ENCODE assay signal across 28 cellular contexts in genomic region chr4:151561551-151562256, GRCh38.
DNase-seq lines count a peak whose midpoint lies in the region; ATAC-seq and TF ChIP-seq lines count a peak whose summit lies in the region.
"Had no signal": no experiment of that assay in that cellular context is flagged by ENCODE, and none has a peak within 500 bp of the region (broad histone marks: within the 10 kb centered on the region; RNA-seq: fewer than 3 reads in every experiment).

No MANE protein-coding gene starts in this region.

- H3K27ac ChIP-seq in C4-2B (peak overlapping the region; percentile 26; the same call in 1 of the 2 replicates), HEK293 (ENCODE audit: extremely low read depth, low read depth, low read length) (no peak overlapping the region)
- no peak overlapping the region for H3K27ac ChIP-seq in naive thymus-derived CD4-positive, alpha-beta T cell (ENCODE audit: low read depth, low read length)
- H3K27ac ChIP-seq: A549, ascending aorta, esophagus squamous epithelium, ovary, RWPE1 had no signal

- H3K36me3 ChIP-seq in HEK293 (ENCODE audit: control insufficient read depth in 2 of 2, insufficient read depth in 1 of 2, low read length in 2 of 2) (no peaks in the 10 kb centered on the region), mucosa of descending colon (ENCODE audit: low read depth) (no peaks in the 10 kb centered on the region)
- no peaks in the 10 kb centered on the region for H3K36me3 ChIP-seq in naive thymus-derived CD4-positive, alpha-beta T cell (ENCODE audit: control insufficient read depth in 2 of 3, insufficient read depth in 3 of 3, low read length in 3 of 3)
- H3K36me3 ChIP-seq: ascending aorta, esophagus squamous epithelium, ovary had no signal

- H3K27ac Mint-ChIP-seq in naive thymus-derived CD4-positive, alpha-beta T cell: no peak overlapping the region
- H3K27ac Mint-ChIP-seq: activated B cell treated with CpG ODN at 0.5 μM for 24 hours; activated CD8-positive, alpha-beta memory T cell treated with anti-CD3 and anti-CD28 coated beads, Interleukin-2, amount 10 ng/mL, durations not matched to agents 7 days and 5 days; activated naive CD8-positive, alpha-beta T cell treated with anti-CD3 and anti-CD28 coated beads, Interleukin-2, amount 10 ng/mL, durations not matched to agents 7 days and 5 days; B cell had no signal

- H3K9me3 ChIP-seq in HEK293 (ENCODE audit: control insufficient read depth, insufficient read depth, low read depth, low read length) (no peaks in the 10 kb centered on the region), mucosa of descending colon (no peaks in the 10 kb centered on the region)
- no peaks in the 10 kb centered on the region for H3K9me3 ChIP-seq in naive thymus-derived CD4-positive, alpha-beta T cell (ENCODE audit: control insufficient read depth in 2 of 3, low read length in 3 of 3)
- H3K9me3 ChIP-seq: A549, ascending aorta, esophagus squamous epithelium, ovary had no signal

- peaks cover 0 to 1% (median 0%) of the 10 kb centered on the region in 11 donors for H3K9me3 Mint-ChIP-seq in naive thymus-derived CD4-positive, alpha-beta T cell
- H3K9me3 Mint-ChIP-seq: activated B cell treated with CpG ODN at 0.5 μM for 24 hours; activated naive CD8-positive, alpha-beta T cell treated with anti-CD3 and anti-CD28 coated beads, Interleukin-2, amount 10 ng/mL, durations not matched to agents 7 days and 5 days; activated T-cell treated with anti-CD3 and anti-CD28 coated beads, Interleukin-2, amount 50 U/mL, for 4 hours; central memory CD8-positive, alpha-beta T cell had no signal

- H3K27me3 ChIP-seq in naive thymus-derived CD4-positive, alpha-beta T cell (ENCODE audit: control insufficient read depth in 2 of 2, insufficient read depth in 2 of 2, low read length in 2 of 2): no peaks in the 10 kb centered on the region
- H3K27me3 ChIP-seq: ascending aorta, esophagus squamous epithelium, ovary had no signal

- POLR2A ChIA-PET in HEK293 (lab: Yijun Ruan, JAX): no interaction called here
- POLR2A ChIA-PET in naive thymus-derived CD4-positive, alpha-beta T cell (lab: Charles Lee): no interaction called here

- H3K4me3 Mint-ChIP-seq in naive thymus-derived CD4-positive, alpha-beta T cell: no peak overlapping the region
- H3K4me3 Mint-ChIP-seq: activated B cell treated with CpG ODN at 0.5 μM for 24 hours; activated CD8-positive, alpha-beta memory T cell treated with anti-CD3 and anti-CD28 coated beads, Interleukin-2, amount 10 ng/mL, durations not matched to agents 7 days and 5 days; activated naive CD8-positive, alpha-beta T cell treated with anti-CD3 and anti-CD28 coated beads, Interleukin-2, amount 10 ng/mL, durations not matched to agents 7 days and 5 days; activated T-cell treated with anti-CD3 and anti-CD28 coated beads, Interleukin-2, amount 50 U/mL, for 4 hours; B cell; central memory CD8-positive, alpha-beta T cell had no signal

- TF ChIP-seq CTCF in C4-2B (conservative IDR thresholded peaks at IDR 0.05): no peak
- no peak for TF ChIP-seq CTCF in HEK293 (tag by site-specific recombination; IDR thresholded peaks at IDR 0.05)
- TF ChIP-seq CTCF in mucosa of descending colon (IDR thresholded peaks at IDR 0.05): no peak

- peaks cover 15 to 33% (median 19%) of the 10 kb centered on the region in 5 donors for H3K27me3 Mint-ChIP-seq in naive thymus-derived CD4-positive, alpha-beta T cell

- DNase-seq in astrocyte of the hippocampus (ENCODE audit: low read depth, low spot score) (peak; percentile 24), mucosa of descending colon (no peak), NCI-H748 (lab: John Stamatoyannopoulos, UW; ENCODE audit: unreplicated experiment) (no peak)
- no peak for DNase-seq in naive thymus-derived CD4-positive, alpha-beta T cell
- DNase-seq in activated CD4-positive, alpha-beta T cell treated with anti-CD3 and anti-CD28 coated beads, Interleukin-2, amount 50 U/mL, for 48 hours: no peak
- DNase-seq: activated B cell treated with CpG ODN at 0.5 μM for 24 hours; activated CD8-positive, alpha-beta memory T cell treated with anti-CD3 and anti-CD28 coated beads, Interleukin-2, amount 10 ng/mL, durations not matched to agents 7 days and 5 days; activated gamma-delta T cell; activated naive CD8-positive, alpha-beta T cell treated with anti-CD3 and anti-CD28 coated beads, Interleukin-2, amount 10 ng/mL, durations not matched to agents 7 days and 5 days; activated T-cell treated with anti-CD3 and anti-CD28 coated beads, Interleukin-2, amount 50 U/mL, for 4 hours; DMS153; esophagus squamous epithelium; hippocampal formation; left cardiac atrium; NCI-H1092; NCI-H1694 treated with DMSO at 0.1 percent for 48 hours; NCI-H446; ovary; small intestine; stimulated activated naive CD4-positive, alpha-beta T cell treated with Interleukin-2 at 50 U/mL for 16 hours had no signal

- ATAC-seq in mucosa of descending colon (peak; percentile 11), GM19324 (IDR thresholded peaks at IDR 0.05; ENCODE audit: low FRiP score, unreplicated experiment) (no peak)
- no peak for ATAC-seq in naive thymus-derived CD4-positive, alpha-beta T cell
- ATAC-seq: A549; activated CD8-positive, alpha-beta memory T cell treated with anti-CD3 and anti-CD28 coated beads, Interleukin-2, amount 10 ng/mL, durations not matched to agents 7 days and 5 days; activated T-cell treated with anti-CD3 and anti-CD28 coated beads, Interleukin-2, amount 50 U/mL, for 4 hours; left cardiac atrium had no signal

- intact Hi-C loops in mucosa of descending colon (cut with DNase I, micrococcal nuclease): no loop called here
- intact Hi-C loops in naive thymus-derived CD4-positive, alpha-beta T cell (cut with micrococcal nuclease): no loop called here

- H3K4me3 ChIP-seq in HEK293 (ENCODE audit: low read depth, low read length) (no peak overlapping the region), mucosa of descending colon (no peak overlapping the region)
- no peak overlapping the region for H3K4me3 ChIP-seq in naive thymus-derived CD4-positive, alpha-beta T cell (ENCODE audit: low read length)
- H3K4me3 ChIP-seq: A549, ascending aorta, esophagus squamous epithelium, ovary had no signal

- CTCF ChIA-PET in HEK293 (lab: Yijun Ruan, JAX): no interaction called here
- CTCF ChIA-PET in naive thymus-derived CD4-positive, alpha-beta T cell (lab: Charles Lee): no interaction called here

- H3K36me3 Mint-ChIP-seq in naive thymus-derived CD4-positive, alpha-beta T cell: no peaks in the 10 kb centered on the region
- H3K36me3 Mint-ChIP-seq: activated CD8-positive, alpha-beta memory T cell treated with anti-CD3 and anti-CD28 coated beads, Interleukin-2, amount 10 ng/mL, durations not matched to agents 7 days and 5 days; activated naive CD8-positive, alpha-beta T cell treated with anti-CD3 and anti-CD28 coated beads, Interleukin-2, amount 10 ng/mL, durations not matched to agents 7 days and 5 days had no signal

- H3K4me1 Mint-ChIP-seq in naive thymus-derived CD4-positive, alpha-beta T cell: peaks cover 2 to 16% (median 6%) of the 10 kb centered on the region in 7 donors
- H3K4me1 Mint-ChIP-seq: B cell; central memory CD8-positive, alpha-beta T cell had no signal

- peaks cover 20% of the 10 kb centered on the region for H3K4me1 ChIP-seq in HEK293 (ENCODE audit: control insufficient read depth, insufficient read depth, low read length)
- peaks cover 33% of the 10 kb centered on the region for H3K4me1 ChIP-seq in mucosa of descending colon (ENCODE audit: low read depth)
- peaks cover 0 to 4% of the 10 kb centered on the region in 2 donors for H3K4me1 ChIP-seq in naive thymus-derived CD4-positive, alpha-beta T cell (ENCODE audit: control insufficient read depth in 2 of 2, insufficient read depth in 2 of 2, low read length in 2 of 2)
- H3K4me1 ChIP-seq: A549, ascending aorta, esophagus squamous epithelium had no signal

TF ChIP-seq in HEK293, 187 proteins besides CTCF, POLR2A, EP300 and RAD21:
- TF ChIP-seq ZNF362 (tag by site-specific recombination; IDR thresholded peaks at IDR 0.05) (no peak), MYNN (tag by site-specific recombination; IDR thresholded peaks at IDR 0.05; ENCODE audit: borderline replicate concordance) (peak; percentile 74; the same call in 1 of the 2 replicates), ZNF792 (tag by site-specific recombination; IDR thresholded peaks at IDR 0.05) (no peak)
TF ChIP-seq in HEK293: peak in this region for 1.
